23 cellular contexts compared by ENCODE assay signal in the genomic region with DNA sequence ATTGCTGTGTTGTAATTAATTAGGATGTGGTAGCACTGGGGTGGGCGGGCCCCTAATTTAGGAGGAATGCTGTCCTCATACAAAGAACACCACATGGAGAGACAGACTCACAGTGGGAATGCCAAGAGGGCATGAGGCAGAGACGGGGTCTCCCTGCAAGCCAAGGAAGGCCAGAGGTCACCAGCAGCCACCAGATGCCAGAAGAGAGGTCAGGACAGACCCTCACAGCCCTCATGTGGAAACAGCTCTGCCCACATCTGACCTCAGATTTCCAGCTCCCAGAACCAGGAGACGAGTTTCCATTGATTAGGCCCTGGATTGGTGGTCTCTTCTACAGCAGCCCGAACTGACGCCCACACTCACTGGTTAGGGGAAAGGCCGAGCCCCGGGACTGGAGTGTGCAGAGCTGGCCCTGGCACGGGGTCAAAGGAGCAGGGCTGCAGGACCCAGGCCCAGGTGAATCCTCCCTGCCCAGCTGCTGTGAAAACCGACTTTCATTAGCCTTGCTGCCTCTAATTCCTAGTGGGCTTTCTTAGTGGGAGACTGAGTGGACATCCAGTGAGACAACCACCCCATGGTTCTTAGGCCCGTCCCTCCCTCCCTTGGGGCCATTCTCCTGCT. TPM values are rescaled to one million over a fixed set of nuclear protein-coding genes. Genes with fewer than 3 reads are reported as not detected.
DNase-seq lines count a peak whose midpoint lies in the region; ATAC-seq, FAIRE-seq and TF ChIP-seq lines count a peak whose summit lies in the region.
"Had no signal": no experiment of that assay in that cellular context is flagged by ENCODE, and none has a peak within 500 bp of the region (broad histone marks: within the 10 kb centered on the region; RNA-seq: fewer than 3 reads in every experiment).

No MANE protein-coding gene starts in this region.

- intact Hi-C loops in Right ventricle myocardium superior (cut with DNase I) (no loop called here), head of caudate nucleus (cut with DNase I) (no loop called here), pancreas (cut with DNase I) (no loop called here), vagina (cut with DNase I) (loop anchor here (5.0 kb wide), 1 partner anchor 270 kb away; no protein-coding TSS in a partner anchor)

- H3K27ac ChIP-seq in right atrium auricular region (no peak overlapping the region), pancreas (no peak overlapping the region), vagina (no peak overlapping the region), hepatocyte (no peak overlapping the region)
- H3K27ac ChIP-seq: breast epithelium, esophagus squamous epithelium had no signal

- no peaks in the 10 kb centered on the region for H3K9me2 ChIP-seq in hepatocyte (replicated peaks; ENCODE audit: insufficient read depth)

- H3K79me2 ChIP-seq in hepatocyte = no peaks in the 10 kb centered on the region

- H3K4me3 ChIP-seq in right atrium auricular region (no peak overlapping the region), pancreas (no peak overlapping the region), vagina (no peak overlapping the region), hepatocyte (no peak overlapping the region)
- H3K4me3 ChIP-seq: breast epithelium, esophagus squamous epithelium had no signal

- H3K4me1 ChIP-seq in right atrium auricular region (no peaks in the 10 kb centered on the region), pancreas (no peaks in the 10 kb centered on the region), vagina (no peaks in the 10 kb centered on the region), hepatocyte (ENCODE audit: insufficient read depth) (no peaks in the 10 kb centered on the region)

- TF ChIP-seq CTCF in right atrium auricular region (IDR thresholded peaks at IDR 0.05) (no peak), pancreas (IDR thresholded peaks at IDR 0.05) (no peak), vagina (IDR thresholded peaks at IDR 0.05) (no peak), hepatocyte (IDR thresholded peaks at IDR 0.05; ENCODE audit: poor library complexity) (no peak)

- H3K27me3 ChIP-seq in right atrium auricular region = no peaks in the 10 kb centered on the region
- H3K27me3 ChIP-seq in pancreas = no peaks in the 10 kb centered on the region
- no peaks in the 10 kb centered on the region for H3K27me3 ChIP-seq in vagina
- no peaks in the 10 kb centered on the region for H3K27me3 ChIP-seq in hepatocyte
- H3K27me3 ChIP-seq: breast epithelium had no signal

- TF ChIP-seq POLR2A in vagina (IDR thresholded peaks at IDR 0.05) = no peak

- no peak for ATAC-seq in Right ventricle myocardium superior (ENCODE audit: poor library complexity)
- no peak for ATAC-seq in pancreas
- ATAC-seq in HG02763 (IDR thresholded peaks at IDR 0.05; ENCODE audit: unreplicated experiment) = no peak

- no peak overlapping the region for H3K4me2 ChIP-seq in hepatocyte

- H3K9me3 ChIP-seq in right atrium auricular region = no peaks in the 10 kb centered on the region
- no peaks in the 10 kb centered on the region for H3K9me3 ChIP-seq in pancreas
- H3K9me3 ChIP-seq in vagina = no peaks in the 10 kb centered on the region
- no peaks in the 10 kb centered on the region for H3K9me3 ChIP-seq in hepatocyte (ENCODE audit: low read depth)
- H3K9me3 ChIP-seq: breast epithelium, esophagus squamous epithelium had no signal

- no peak overlapping the region for H2AFZ ChIP-seq in hepatocyte

- H3K36me3 ChIP-seq in right atrium auricular region = no peaks in the 10 kb centered on the region
- H3K36me3 ChIP-seq in pancreas = no peaks in the 10 kb centered on the region
- H3K36me3 ChIP-seq in vagina = no peaks in the 10 kb centered on the region
- H3K36me3 ChIP-seq in hepatocyte (replicated peaks; ENCODE audit: insufficient read depth, low read depth) = no peaks in the 10 kb centered on the region
- H3K36me3 ChIP-seq: breast epithelium, esophagus squamous epithelium had no signal

- DNase-seq in Right ventricle myocardium superior = peak; percentile 26
- no peak for DNase-seq in right atrium auricular region (ENCODE audit: low spot score)
- DNase-seq in head of caudate nucleus = peak in 23 of 42 donors; percentile 0 to 35 (median 5)
- DNase-seq in pancreas = peak in 4 of 6 donors; percentile 5 to 45 (median 10)
- peak; percentile 75 to 94 for DNase-seq in vagina (ENCODE audit: extremely low spot score in 2 of 2)
- no peak for DNase-seq in SHP77 (lab: John Stamatoyannopoulos, UW)
- no peak for DNase-seq in hepatocyte (ENCODE audit: low spot score)
- DNase-seq: activated CD4-positive, alpha-beta T cell treated with anti-CD3 and anti-CD28 coated beads for 4 hours; activated T-cell treated with anti-CD3 and anti-CD28 coated beads for 4 hours; CD4-positive, alpha-beta memory T cell; DMS79; esophagus squamous epithelium; naive B cell; NCI-H1105; NCI-H2107; OCI-M1; stimulated activated CD4-positive, alpha-beta T cell treated with anti-CD3 and anti-CD28 coated beads, Interleukin-15, amount 100 ng/mL, for 24 hours; stimulated activated naive CD4-positive, alpha-beta T cell treated with Interleukin-2 at 50 U/mL for 16 hours; T-helper 9 cell had no signal

- 80 to 89% methylated on average over 10 of the region's 10 CpGs for WGBS in pancreas, 2 donors
- WGBS in hepatocyte (ENCODE audit: low lambda C conversion rate, missing lambda C conversion rate) = 84% methylated on average over 10 of the region's 10 CpGs

- FAIRE-seq in pancreas (lab: Jason Lieb, UNC) = no peak

- no peaks in the 10 kb centered on the region for H4K20me1 ChIP-seq in hepatocyte (ENCODE audit: insufficient read depth, poor library complexity, severe bottlenecking)

RNA-seq across cellular contexts. Expression of a gene that starts 43.0 kb away (rescaled TPM):
- total RNA-seq in Right ventricle myocardium superior = 34.7 TPM
- total RNA-seq in right atrium auricular region = 10 to 100 TPM; 34.1 to 39.6 TPM
- total RNA-seq in pancreas = 10 to 100 TPM; 25.1 to 38.1 (median 31.1) TPM
- 10 to 100 TPM; 19.4 to 33.0 TPM for polyA plus RNA-seq in pancreas
- 62.9 TPM for total RNA-seq in vagina
- total RNA-seq in hepatocyte = 43.4 and 52.9 TPM in 2 replicates
- polyA plus RNA-seq in hepatocyte = 29.3 and 31.2 TPM in 2 replicates

RNA-seq across cellular contexts. Expression of a gene that starts 53.5 kb away (rescaled TPM):
- total RNA-seq in Right ventricle myocardium superior (21.5 TPM), right atrium auricular region (10 to 100 TPM; 13.7 to 24.0 TPM), pancreas (10 to 100 TPM; 15.4 to 46.3 (median 33.7) TPM), vagina (19.2 TPM), hepatocyte (15.9 and 25.0 TPM in 2 replicates)
- polyA plus RNA-seq in pancreas (10 to 100 TPM; 38.8 to 44.0 TPM), hepatocyte (15.5 and 22.6 TPM in 2 replicates)
- total RNA-seq: CD4-positive, alpha-beta memory T cell; glomerular endothelial cell; lung microvascular endothelial cell had no signal
- polyA plus RNA-seq: CD4-positive, alpha-beta memory T cell had no signal

Comparison
In these comparisons a context has a peak if more than half of its experiments do, and no peak if none do; other contexts are left out.
1. DNase-seq: peak in Right ventricle myocardium superior (single experiment), head of caudate nucleus (23 of 42), pancreas (4 of 6) and vagina (2 of 2); none in right atrium auricular region (single experiment), SHP77 (0 of 2) and hepatocyte (single experiment).